ENCODE assay signal across 1 cellular context in genomic region chr2:72943540-72944395, GRCh38.
TF ChIP-seq lines count a peak whose summit lies in the region.

No MANE protein-coding gene starts in this region.

TF ChIP-seq in HepG2, 621 proteins besides CTCF, POLR2A, EP300 and RAD21 (continued from another document and continues in another):
- TF ChIP-seq ZNF83 (CRISPR knock-in tag; IDR thresholded peaks at IDR 0.05; ENCODE audit: borderline replicate concordance): no peak
- no peak for TF ChIP-seq FIP1L1 (IDR thresholded peaks at IDR 0.05; ENCODE audit: borderline replicate concordance, insufficient read depth, low read depth, low read length)
- no peak for TF ChIP-seq MED1 (CRISPR knock-in tag; IDR thresholded peaks at IDR 0.05)
- TF ChIP-seq ZNF720 (CRISPR knock-in tag; IDR thresholded peaks at IDR 0.05): no peak
- TF ChIP-seq KAT8 (CRISPR knock-in tag; IDR thresholded peaks at IDR 0.05): no peak
- TF ChIP-seq HDAC1 (CRISPR knock-in tag; IDR thresholded peaks at IDR 0.05): no peak; the same call in 1 of the 2 replicates
- TF ChIP-seq ZEB1 (IDR thresholded peaks at IDR 0.05; ENCODE audit: insufficient replicate concordance, low read depth): no peak
- TF ChIP-seq ELF4 (CRISPR knock-in tag; IDR thresholded peaks at IDR 0.05; ENCODE audit: borderline replicate concordance): no peak
- no peak for TF ChIP-seq SSRP1 (CRISPR knock-in tag; IDR thresholded peaks at IDR 0.05)
- no peak for TF ChIP-seq RAD51 (IDR thresholded peaks at IDR 0.05; ENCODE audit: borderline replicate concordance)
- peak; percentile 50; the same call in 1 of the 2 replicates for TF ChIP-seq ZNF598 (CRISPR knock-in tag; IDR thresholded peaks at IDR 0.05; ENCODE audit: borderline replicate concordance)
- TF ChIP-seq TCF7 (IDR thresholded peaks at IDR 0.05; ENCODE audit: low read depth): no peak
- no peak for TF ChIP-seq GABPA (IDR thresholded peaks at IDR 0.05; ENCODE audit: low read depth, low read length)
- TF ChIP-seq GABPA (CRISPR knock-in tag; IDR thresholded peaks at IDR 0.05; ENCODE audit: low read depth): no peak
- TF ChIP-seq ZSCAN22 (CRISPR knock-in tag; IDR thresholded peaks at IDR 0.05): no peak
- no peak for TF ChIP-seq MIER2 (CRISPR knock-in tag; IDR thresholded peaks at IDR 0.05)
- TF ChIP-seq ZNF552 (CRISPR knock-in tag; IDR thresholded peaks at IDR 0.05; ENCODE audit: borderline replicate concordance): no peak
- TF ChIP-seq ZNF704 (CRISPR knock-in tag; IDR thresholded peaks at IDR 0.05; ENCODE audit: borderline replicate concordance): no peak
- no peak for TF ChIP-seq NCOA5 (CRISPR knock-in tag; IDR thresholded peaks at IDR 0.05)
- TF ChIP-seq FLYWCH1 (CRISPR knock-in tag; IDR thresholded peaks at IDR 0.05): no peak
- no peak for TF ChIP-seq STAT5B (CRISPR knock-in tag; IDR thresholded peaks at IDR 0.05)
- TF ChIP-seq ZNF749 (CRISPR knock-in tag; IDR thresholded peaks at IDR 0.05; ENCODE audit: borderline replicate concordance): no peak
- TF ChIP-seq IRF9 (CRISPR knock-in tag; IDR thresholded peaks at IDR 0.05; ENCODE audit: borderline replicate concordance): no peak
- TF ChIP-seq NFRKB (IDR thresholded peaks at IDR 0.05): no peak
- no peak for TF ChIP-seq ZBTB3 (CRISPR knock-in tag; IDR thresholded peaks at IDR 0.05; ENCODE audit: borderline replicate concordance, low read depth)
- TF ChIP-seq SAFB2 (CRISPR knock-in tag; IDR thresholded peaks at IDR 0.05; ENCODE audit: borderline replicate concordance, low read depth): no peak
- no peak for TF ChIP-seq TIGD3 (CRISPR knock-in tag; IDR thresholded peaks at IDR 0.05; ENCODE audit: borderline replicate concordance)
- no peak for TF ChIP-seq ZNF616 (CRISPR knock-in tag; IDR thresholded peaks at IDR 0.05; ENCODE audit: low read depth)
- TF ChIP-seq HOXD1 (CRISPR knock-in tag; IDR thresholded peaks at IDR 0.05): no peak
- no peak for TF ChIP-seq RFXANK (CRISPR knock-in tag; IDR thresholded peaks at IDR 0.05)
- no peak for TF ChIP-seq ZMYM2 (CRISPR knock-in tag; IDR thresholded peaks at IDR 0.05)
- TF ChIP-seq ZNF775 (CRISPR knock-in tag; IDR thresholded peaks at IDR 0.05; ENCODE audit: borderline replicate concordance): no peak
- no peak for TF ChIP-seq ZNF670 (CRISPR knock-in tag; IDR thresholded peaks at IDR 0.05; ENCODE audit: borderline replicate concordance)
- no peak for TF ChIP-seq E2F1 (CRISPR knock-in tag; IDR thresholded peaks at IDR 0.05)
- TF ChIP-seq SETDB1 (CRISPR knock-in tag; IDR thresholded peaks at IDR 0.05; ENCODE audit: borderline replicate concordance): no peak
- no peak for TF ChIP-seq EHMT2 (IDR thresholded peaks at IDR 0.05; ENCODE audit: borderline replicate concordance, low read depth, low read length)
- no peak for TF ChIP-seq CREBL2 (CRISPR knock-in tag; IDR thresholded peaks at IDR 0.05; ENCODE audit: borderline replicate concordance)
- TF ChIP-seq MAX (IDR thresholded peaks at IDR 0.05): peak; percentile 67; the same call in 1 of the 2 replicates
- no peak for TF ChIP-seq BORCS8-MEF2B (CRISPR knock-in tag; IDR thresholded peaks at IDR 0.05)
- TF ChIP-seq PATZ1 (CRISPR knock-in tag; IDR thresholded peaks at IDR 0.05): peak; percentile 42; the same call in 1 of the 2 replicates
- TF ChIP-seq ZBTB25 (CRISPR knock-in tag; IDR thresholded peaks at IDR 0.05): no peak
- TF ChIP-seq ZNF317 (CRISPR knock-in tag; IDR thresholded peaks at IDR 0.05): no peak
- no peak for TF ChIP-seq ZNF17 (CRISPR knock-in tag; IDR thresholded peaks at IDR 0.05)
- TF ChIP-seq AKNA (CRISPR knock-in tag; IDR thresholded peaks at IDR 0.05; ENCODE audit: borderline replicate concordance): no peak
- 0 out of 2 replicates have a peak, but pooled peaks have one; percentile 15 for TF ChIP-seq ZZZ3 (CRISPR knock-in tag; IDR thresholded peaks at IDR 0.05; ENCODE audit: borderline replicate concordance)
- no peak; the same call in 1 of the 2 replicates for TF ChIP-seq ZBTB26 (CRISPR knock-in tag; IDR thresholded peaks at IDR 0.05; ENCODE audit: borderline replicate concordance)
- TF ChIP-seq ZBTB42 (CRISPR knock-in tag; IDR thresholded peaks at IDR 0.05): no peak
- no peak for TF ChIP-seq ZBTB2 (CRISPR knock-in tag; IDR thresholded peaks at IDR 0.05; ENCODE audit: low read depth)
- TF ChIP-seq SMARCC2 (IDR thresholded peaks at IDR 0.05): no peak
- TF ChIP-seq FOSL1 (CRISPR knock-in tag; IDR thresholded peaks at IDR 0.05; ENCODE audit: borderline replicate concordance): no peak
- no peak for TF ChIP-seq ZNF614 (CRISPR knock-in tag; IDR thresholded peaks at IDR 0.05; ENCODE audit: borderline replicate concordance)
- no peak for TF ChIP-seq KAT2B (IDR thresholded peaks at IDR 0.05; ENCODE audit: borderline replicate concordance, low read depth, low read length)
- no peak for TF ChIP-seq ZNF619 (CRISPR knock-in tag; IDR thresholded peaks at IDR 0.05)
- no peak for TF ChIP-seq ZBTB7A (CRISPR knock-in tag; IDR thresholded peaks at IDR 0.05)
